ENCODE assay signal across 8 cellular contexts in the genomic region with DNA sequence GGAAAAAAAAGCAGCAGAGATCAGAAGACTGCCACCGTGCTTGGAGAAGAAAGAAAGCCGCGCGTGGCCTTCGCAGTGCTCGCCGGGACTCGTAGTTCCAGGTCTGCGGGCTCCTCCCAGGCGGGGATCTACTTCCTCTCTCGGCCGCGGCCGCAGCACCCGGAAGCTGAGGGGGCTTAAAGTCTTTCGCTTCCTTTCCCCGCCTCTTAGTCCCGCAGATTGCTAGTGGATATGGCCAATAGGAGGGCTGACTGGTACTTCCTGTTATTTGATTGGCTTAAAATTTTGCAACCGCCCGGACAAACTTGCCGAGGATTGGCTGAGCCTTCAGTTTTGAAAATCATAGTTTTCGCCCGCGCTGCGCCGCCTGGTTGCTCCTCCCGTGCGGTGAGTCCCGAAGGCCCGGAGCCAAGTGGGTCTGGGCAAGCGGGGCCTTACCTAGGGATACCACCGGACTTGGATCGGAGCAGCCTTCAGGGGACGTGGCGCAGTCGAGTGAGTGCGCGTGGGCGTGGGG.
DNase-seq lines count a peak whose midpoint lies in the region; ATAC-seq and TF ChIP-seq lines count a peak whose summit lies in the region.

Gene INCENP, plus strand, starts transcription at position 343 of the 517 bp plus-strand sequence. CDS start 4,151 bp downstream, outside the sequence.

- peak within 1 kb of the TSS; percentile 94 for H3K27ac Mint-ChIP-seq in central memory CD8-positive, alpha-beta T cell (ENCODE audit: low read depth)

- H3K4me1 Mint-ChIP-seq in central memory CD8-positive, alpha-beta T cell: peaks cover 33% of the 10 kb centered on the region

- no peaks in the 10 kb centered on the region for H3K27me3 Mint-ChIP-seq in central memory CD8-positive, alpha-beta T cell

- H3K36me3 Mint-ChIP-seq in central memory CD8-positive, alpha-beta T cell (ENCODE audit: insufficient read depth): peaks cover 7% of the 10 kb centered on the region

- DNase-seq in AG09309 (ENCODE audit: low read depth) (peak; percentile 95), NCI-H345 treated with DMSO at 0.1 percent for 48 hours (lab: John Stamatoyannopoulos, UW; ENCODE audit: unreplicated experiment) (peak; percentile 97), iris pigment epithelial cell (ENCODE audit: low read depth) (peak; percentile 99)
- peak; percentile 73 to 92 (median 87) for DNase-seq in activated CD4-positive, CD25-positive, alpha-beta regulatory T cell (lab: John Stamatoyannopoulos, UW)
- peak; percentile 73 to 90 for DNase-seq in central memory CD8-positive, alpha-beta T cell (ENCODE audit: low spot score in 2 of 2)
- DNase-seq in stimulated activated CD4-positive, alpha-beta T cell treated with anti-CD3 and anti-CD28 coated beads, Interleukin-12 subunit alpha, Interleukin-12 subunit beta, amount 100 ng/mL, for 24 hours (ENCODE audit: low read depth in 2 of 2): peak; percentile 84 to 88

- H3K9me3 Mint-ChIP-seq in central memory CD8-positive, alpha-beta T cell: no peaks in the 10 kb centered on the region

- peak within 1 kb of the TSS; percentile 96 for H3K4me3 Mint-ChIP-seq in central memory CD8-positive, alpha-beta T cell

- peak; percentile 92 for ATAC-seq in GM19023 (IDR thresholded peaks at IDR 0.05; ENCODE audit: unreplicated experiment)
- peak; percentile 95 for ATAC-seq in HG03280 (IDR thresholded peaks at IDR 0.05; ENCODE audit: unreplicated experiment)
- ATAC-seq in central memory CD8-positive, alpha-beta T cell (replicated peaks; ENCODE audit: extremely low read depth, poor library complexity, severe bottlenecking): peak; percentile 100

- peak within 1 kb of the TSS; percentile 75 for H3K4me3 ChIP-seq in AG09309 (ENCODE audit: control insufficient read depth, low read depth, low read length)

- TF ChIP-seq CTCF in AG09309 (IDR thresholded peaks at IDR 0.05; ENCODE audit: control insufficient read depth, insufficient read depth, low read depth, low read length, missing control alignments): no peak

Comparison
In these comparisons a context has a peak if more than half of its experiments do, and no peak if none do; other contexts are left out.
1. Peak in every context shown above with its lines: DNase-seq, ATAC-seq and H3K4me3 ChIP-seq.